ENCODE assay signal across 17 cellular contexts in the genomic region with DNA sequence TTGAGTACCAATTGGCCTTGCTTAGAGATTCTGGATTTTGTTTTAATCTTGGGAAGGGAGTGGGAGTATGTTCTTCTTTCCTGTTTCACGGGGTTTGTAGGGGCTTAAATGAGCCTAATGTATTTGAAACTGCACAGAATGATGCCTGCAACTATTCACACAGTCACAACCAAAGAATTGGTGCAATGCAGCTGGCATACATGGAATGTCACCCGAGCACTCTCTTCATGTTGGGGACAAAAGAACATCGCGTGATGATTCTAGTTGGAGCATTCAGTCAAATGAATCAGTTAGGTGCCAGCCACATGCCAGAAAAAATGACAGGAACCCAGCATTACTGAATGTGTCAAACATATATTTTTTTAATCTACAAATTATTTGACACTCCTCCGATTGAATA. TPM values are rescaled to one million over a fixed set of nuclear protein-coding genes. Genes with fewer than 3 reads are reported as not detected.
DNase-seq lines count a peak whose midpoint lies in the region; TF ChIP-seq lines count a peak whose summit lies in the region.
"Had no signal": no experiment of that assay in that cellular context is flagged by ENCODE, and none has a peak within 500 bp of the region (broad histone marks: within the 10 kb centered on the region; RNA-seq: fewer than 3 reads in every experiment).

No MANE protein-coding gene starts in this region.

- H3K27me3 Mint-ChIP-seq in activated CD4-positive, alpha-beta memory T cell treated with anti-CD3 and anti-CD28 coated beads, Interleukin-2, amount 10 ng/mL, durations not matched to agents 7 days and 5 days: peaks cover 4% of the 10 kb centered on the region

- no peak for TF ChIP-seq POLR2A in esophagus muscularis mucosa (IDR thresholded peaks at IDR 0.05; ENCODE audit: low read depth)

- CTCF ChIA-PET in activated CD4-positive, alpha-beta memory T cell treated with anti-CD3 and anti-CD28 coated beads, Interleukin-2, amount 10 ng/mL, durations not matched to agents 7 days and 5 days (lab: Charles Lee): no interaction called here

- no peak overlapping the region for H3K23ac ChIP-seq in mesenchymal stem cell (ENCODE audit: low read length in 2 of 2)

- H3K36me3 Mint-ChIP-seq in activated CD4-positive, alpha-beta memory T cell treated with anti-CD3 and anti-CD28 coated beads, Interleukin-2, amount 10 ng/mL, durations not matched to agents 7 days and 5 days (ENCODE audit: low read depth): no peaks in the 10 kb centered on the region
- H3K36me3 Mint-ChIP-seq: naive thymus-derived CD4-positive, alpha-beta T cell; stimulated activated effector memory CD8-positive, alpha-beta T cell treated with anti-CD3 and anti-CD28 coated beads, Interleukin-12 subunit alpha, Interleukin-12 subunit beta, amount 100 ng/mL, for 72 hours had no signal

- H3K4ac ChIP-seq in mesenchymal stem cell (ENCODE audit: low read depth in 1 of 2, low read length in 2 of 2): no peak overlapping the region

- H2BK12ac ChIP-seq in mesenchymal stem cell (ENCODE audit: low read length in 2 of 2): no peak overlapping the region

- no peaks in the 10 kb centered on the region for H3K27me3 ChIP-seq in esophagus muscularis mucosa
- no peaks in the 10 kb centered on the region for H3K27me3 ChIP-seq in mesenchymal stem cell (ENCODE audit: control insufficient read depth in 1 of 2, insufficient read depth in 1 of 2, low read length in 2 of 2)
- H3K27me3 ChIP-seq in subcutaneous abdominal adipose tissue (ENCODE audit: control insufficient read depth in 5 of 5, insufficient read depth in 4 of 5, low read length in 5 of 5): no peaks in the 10 kb centered on the region
- H3K27me3 ChIP-seq: ascending aorta had no signal

- no peak overlapping the region for H4K91ac ChIP-seq in mesenchymal stem cell (ENCODE audit: low read length)

- TF ChIP-seq EP300 in Ishikawa (IDR thresholded peaks at IDR 0.05; ENCODE audit: borderline replicate concordance) (peak; percentile 63; the same call in 1 of the 2 replicates), esophagus muscularis mucosa (IDR thresholded peaks at IDR 0.05) (no peak)

- peak overlapping the region; percentile 33 for H4K8ac ChIP-seq in mesenchymal stem cell (ENCODE audit: low read length)

- no peak overlapping the region for H3K18ac ChIP-seq in mesenchymal stem cell (ENCODE audit: low read depth in 1 of 2, low read length in 2 of 2)

- H3K4me3 ChIP-seq in esophagus muscularis mucosa: no peak overlapping the region
- no peak overlapping the region for H3K4me3 ChIP-seq in mesenchymal stem cell (ENCODE audit: insufficient read depth in 1 of 2, low read depth in 1 of 2, low read length in 2 of 2)
- H3K4me3 ChIP-seq in subcutaneous abdominal adipose tissue (ENCODE audit: low read depth in 1 of 5, low read length in 5 of 5): no peak overlapping the region
- H3K4me3 ChIP-seq: ascending aorta had no signal

- TF ChIP-seq RAD21 in Ishikawa (IDR thresholded peaks at IDR 0.05; ENCODE audit: low read depth): no peak

- H3K79me1 ChIP-seq in mesenchymal stem cell (replicated peaks; ENCODE audit: low read length, poor library complexity, severe bottlenecking): peaks cover 13% of the 10 kb centered on the region

- no peak overlapping the region for H3K4me3 Mint-ChIP-seq in activated CD4-positive, alpha-beta memory T cell treated with anti-CD3 and anti-CD28 coated beads, Interleukin-2, amount 10 ng/mL, durations not matched to agents 7 days and 5 days
- H3K4me3 Mint-ChIP-seq: activated CD8-positive, alpha-beta T cell treated with anti-CD3 and anti-CD28 coated beads for 36 hours; activated naive CD4-positive, alpha-beta T cell treated with anti-CD3 and anti-CD28 coated beads for 36 hours; activated T-cell treated with anti-CD3 and anti-CD28 coated beads, Interleukin-2, amount 50 U/mL, for 24 hours; naive thymus-derived CD4-positive, alpha-beta T cell; stimulated activated effector memory CD8-positive, alpha-beta T cell treated with anti-CD3 and anti-CD28 coated beads, Interleukin-12 subunit alpha, Interleukin-12 subunit beta, amount 100 ng/mL, for 72 hours had no signal

- 74% methylated on average over 5 of the region's 5 CpGs for WGBS in esophagus muscularis mucosa
- 87% methylated on average over 4 of the region's 5 CpGs for WGBS in mesenchymal stem cell

- H2BK120ac ChIP-seq in mesenchymal stem cell (ENCODE audit: low read depth, low read length): no peak overlapping the region

- no peak overlapping the region for H2AFZ ChIP-seq in mesenchymal stem cell (ENCODE audit: low read depth, low read length)

- peaks cover 79 to 97% (median 93%) of the 10 kb centered on the region in 4 donors for H3K4me1 ChIP-seq in esophagus muscularis mucosa
- H3K4me1 ChIP-seq in mesenchymal stem cell (ENCODE audit: control insufficient read depth, insufficient read depth, low read depth, low read length): peaks cover 13% of the 10 kb centered on the region
- peaks cover 5 to 52% (median 43%) of the 10 kb centered on the region in 5 donors for H3K4me1 ChIP-seq in subcutaneous abdominal adipose tissue (ENCODE audit: control insufficient read depth in 5 of 5, insufficient read depth in 5 of 5, low read length in 5 of 5)

- H2BK5ac ChIP-seq in mesenchymal stem cell (ENCODE audit: low read depth, low read length, poor library complexity, severe bottlenecking): no peak overlapping the region

- H3K36me3 ChIP-seq in esophagus muscularis mucosa: no peaks in the 10 kb centered on the region
- H3K36me3 ChIP-seq in mesenchymal stem cell (ENCODE audit: control insufficient read depth in 1 of 2, insufficient read depth in 2 of 2, low read depth in 1 of 2, low read length in 2 of 2): peaks cover 0 to 14% of the 10 kb centered on the region in 2 experiments
- H3K36me3 ChIP-seq in subcutaneous abdominal adipose tissue (ENCODE audit: control insufficient read depth in 5 of 5, insufficient read depth in 5 of 5, low read length in 5 of 5): peaks cover 0 to 7% (median 0%) of the 10 kb centered on the region in 5 donors
- H3K36me3 ChIP-seq: ascending aorta had no signal

- TF ChIP-seq CTCF in esophagus muscularis mucosa (IDR thresholded peaks at IDR 0.05): no peak

- H2AK5ac ChIP-seq in mesenchymal stem cell (ENCODE audit: low read length, severe bottlenecking): peak overlapping the region; percentile 33

- no peak overlapping the region for H3K27ac Mint-ChIP-seq in activated CD4-positive, alpha-beta memory T cell treated with anti-CD3 and anti-CD28 coated beads, Interleukin-2, amount 10 ng/mL, durations not matched to agents 7 days and 5 days
- H3K27ac Mint-ChIP-seq: activated CD8-positive, alpha-beta T cell treated with anti-CD3 and anti-CD28 coated beads for 36 hours; activated naive CD4-positive, alpha-beta T cell treated with anti-CD3 and anti-CD28 coated beads for 36 hours; activated T-cell treated with anti-CD3 and anti-CD28 coated beads, Interleukin-2, amount 50 U/mL, for 24 hours had no signal

- DNase-seq in esophagus muscularis mucosa (ENCODE audit: extremely low spot score) (no peak), mesenchymal stem cell (no peak), NCI-H2196 (lab: John Stamatoyannopoulos, UW; ENCODE audit: unreplicated experiment) (no peak), NOMO-1 treated with dmso at 0.1 percent for 144 hours (lab: John Stamatoyannopoulos, UW; ENCODE audit: unreplicated experiment) (no peak), hepatic stellate cell (ENCODE audit: low spot score) (no peak)
- DNase-seq in activated CD4-positive, alpha-beta memory T cell treated with anti-CD3 and anti-CD28 coated beads, Interleukin-2, amount 10 ng/mL, durations not matched to agents 7 days and 5 days: no peak
- DNase-seq: activated naive CD4-positive, alpha-beta T cell treated with anti-CD3 and anti-CD28 coated beads for 36 hours; activated T-cell treated with anti-CD3 and anti-CD28 coated beads, Interleukin-2, amount 50 U/mL, for 24 hours; naive thymus-derived CD4-positive, alpha-beta T cell; NCI-H187; stimulated activated CD4-positive, alpha-beta T cell treated with anti-CD3 and anti-CD28 coated beads, Interleukin-15, amount 100 ng/mL, for 24 hours had no signal

- intact Hi-C loops in esophagus muscularis mucosa (cut with DNase I): no loop called here

- no peak overlapping the region for H3K4me2 ChIP-seq in mesenchymal stem cell (ENCODE audit: low read length, poor library complexity, severe bottlenecking)

- H3K4me1 Mint-ChIP-seq in activated CD4-positive, alpha-beta memory T cell treated with anti-CD3 and anti-CD28 coated beads, Interleukin-2, amount 10 ng/mL, durations not matched to agents 7 days and 5 days: no peaks in the 10 kb centered on the region
- H3K4me1 Mint-ChIP-seq: stimulated activated effector memory CD8-positive, alpha-beta T cell treated with anti-CD3 and anti-CD28 coated beads, Interleukin-12 subunit alpha, Interleukin-12 subunit beta, amount 100 ng/mL, for 72 hours had no signal

- no peak overlapping the region for H2BK15ac ChIP-seq in mesenchymal stem cell (ENCODE audit: low read depth, poor library complexity, severe bottlenecking)

- H3K9ac ChIP-seq in mesenchymal stem cell (ENCODE audit: low read length) (no peak overlapping the region), subcutaneous abdominal adipose tissue (ENCODE audit: low read length in 5 of 5) (no peak overlapping the region)

- H3K9me3 Mint-ChIP-seq in activated CD4-positive, alpha-beta memory T cell treated with anti-CD3 and anti-CD28 coated beads, Interleukin-2, amount 10 ng/mL, durations not matched to agents 7 days and 5 days: no peaks in the 10 kb centered on the region
- H3K9me3 Mint-ChIP-seq: activated CD8-positive, alpha-beta T cell treated with anti-CD3 and anti-CD28 coated beads for 36 hours; activated naive CD4-positive, alpha-beta T cell treated with anti-CD3 and anti-CD28 coated beads for 36 hours; activated T-cell treated with anti-CD3 and anti-CD28 coated beads, Interleukin-2, amount 50 U/mL, for 24 hours; naive thymus-derived CD4-positive, alpha-beta T cell; stimulated activated effector memory CD8-positive, alpha-beta T cell treated with anti-CD3 and anti-CD28 coated beads, Interleukin-12 subunit alpha, Interleukin-12 subunit beta, amount 100 ng/mL, for 72 hours had no signal

- H3K27ac ChIP-seq in esophagus muscularis mucosa (replicated peaks in 1 of 4): peak overlapping the region; percentile 68 to 83 (median 76)
- H3K27ac ChIP-seq in mesenchymal stem cell (ENCODE audit: low read length, poor library complexity, severe bottlenecking): no peak overlapping the region
- H3K27ac ChIP-seq in subcutaneous abdominal adipose tissue (ENCODE audit: low read depth, low read length): peak overlapping the region; percentile 91
- H3K27ac ChIP-seq: ascending aorta, HL-60 had no signal

- H3K14ac ChIP-seq in mesenchymal stem cell (ENCODE audit: low read length in 2 of 2): no peak overlapping the region

- POLR2A ChIA-PET in activated CD4-positive, alpha-beta memory T cell treated with anti-CD3 and anti-CD28 coated beads, Interleukin-2, amount 10 ng/mL, durations not matched to agents 7 days and 5 days (lab: Charles Lee): no interaction called here

- no peaks in the 10 kb centered on the region for H3K9me3 ChIP-seq in esophagus muscularis mucosa
- H3K9me3 ChIP-seq in mesenchymal stem cell (ENCODE audit: control insufficient read depth, low read length): no peaks in the 10 kb centered on the region
- no peaks in the 10 kb centered on the region for H3K9me3 ChIP-seq in subcutaneous abdominal adipose tissue (ENCODE audit: control insufficient read depth in 5 of 5, low read length in 5 of 5)
- H3K9me3 ChIP-seq: ascending aorta had no signal

RNA-seq across cellular contexts. Expression of a gene that starts 22.1 kb away (rescaled TPM):
- total RNA-seq in esophagus muscularis mucosa: 10 to 100 TPM; 44.9 to 59.2 (median 56.2) TPM
- polyA plus RNA-seq in mesenchymal stem cell (2013, experiment 1 of 2): 16.1 TPM
- 14.5 TPM for polyA plus RNA-seq in mesenchymal stem cell (2013, experiment 2 of 2)
- total RNA-seq in activated CD4-positive, alpha-beta memory T cell treated with anti-CD3 and anti-CD28 coated beads, Interleukin-2, amount 10 ng/mL, durations not matched to agents 7 days and 5 days: under 1 TPM; 0.15 to 0.20 TPM
- total RNA-seq: activated CD8-positive, alpha-beta T cell treated with anti-CD3 and anti-CD28 coated beads for 36 hours had no signal
- polyA plus RNA-seq: naive thymus-derived CD4-positive, alpha-beta T cell had no signal

Comparison
In these comparisons a context has a peak if more than half of its experiments do, and no peak if none do; other contexts are left out.
1. RNA of a gene that starts 22.1 kb away (total RNA-seq): 44.9 to 59.2 TPM in esophagus muscularis mucosa; 0.15 to 0.20 TPM in activated CD4-positive, alpha-beta memory T cell treated with anti-CD3 and anti-CD28 coated beads, Interleukin-2, amount 10 ng/mL, durations not matched to agents 7 days and 5 days; every median in the first group is over 10 times any median in the second.